Comparison of ENCODE assay signal across 1 cellular context in the genomic region with DNA sequence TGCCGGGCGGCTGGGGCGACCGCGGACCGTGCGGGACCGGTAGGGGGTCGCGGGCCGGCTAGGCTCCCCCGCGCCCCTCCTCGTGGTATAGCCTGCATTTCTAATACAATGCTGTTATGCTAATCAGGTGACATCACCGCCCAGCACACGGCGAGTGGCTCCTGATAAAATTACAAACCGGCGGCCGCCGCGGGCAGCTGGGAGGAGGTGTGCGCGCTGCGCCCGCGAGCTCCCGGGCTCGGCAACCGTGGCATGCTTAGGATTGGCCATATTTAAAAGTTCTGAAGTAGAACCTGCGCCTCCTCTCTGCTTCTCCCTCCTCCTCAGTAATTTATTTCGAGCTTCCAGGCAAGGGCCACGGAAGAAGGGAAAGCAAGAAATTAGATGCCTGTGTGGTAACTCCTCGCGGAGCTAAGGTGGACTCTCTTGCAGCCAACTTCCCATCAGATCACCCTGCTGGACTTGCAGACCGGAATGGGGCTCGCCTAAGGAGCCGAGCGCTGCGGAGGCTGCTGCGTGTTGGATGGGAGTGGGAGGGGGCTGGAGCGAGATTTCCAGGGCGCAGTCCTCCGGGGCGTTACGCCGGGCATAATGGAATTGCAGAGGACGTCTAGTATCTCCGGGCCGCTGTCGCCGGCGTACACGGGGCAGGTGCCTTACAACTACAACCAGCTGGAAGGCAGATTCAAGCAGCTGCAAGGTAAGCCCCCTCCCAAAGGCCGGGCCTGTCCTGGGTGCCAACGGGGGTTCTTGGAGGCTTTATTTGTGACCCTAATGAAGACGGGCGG.
TF ChIP-seq lines count a peak whose summit lies in the region.

No MANE protein-coding gene starts in this region.

TF ChIP-seq in K562, 482 proteins besides CTCF, POLR2A, EP300 and RAD21 (continued from another document and continues in another):
- TF ChIP-seq, protein P1, sequence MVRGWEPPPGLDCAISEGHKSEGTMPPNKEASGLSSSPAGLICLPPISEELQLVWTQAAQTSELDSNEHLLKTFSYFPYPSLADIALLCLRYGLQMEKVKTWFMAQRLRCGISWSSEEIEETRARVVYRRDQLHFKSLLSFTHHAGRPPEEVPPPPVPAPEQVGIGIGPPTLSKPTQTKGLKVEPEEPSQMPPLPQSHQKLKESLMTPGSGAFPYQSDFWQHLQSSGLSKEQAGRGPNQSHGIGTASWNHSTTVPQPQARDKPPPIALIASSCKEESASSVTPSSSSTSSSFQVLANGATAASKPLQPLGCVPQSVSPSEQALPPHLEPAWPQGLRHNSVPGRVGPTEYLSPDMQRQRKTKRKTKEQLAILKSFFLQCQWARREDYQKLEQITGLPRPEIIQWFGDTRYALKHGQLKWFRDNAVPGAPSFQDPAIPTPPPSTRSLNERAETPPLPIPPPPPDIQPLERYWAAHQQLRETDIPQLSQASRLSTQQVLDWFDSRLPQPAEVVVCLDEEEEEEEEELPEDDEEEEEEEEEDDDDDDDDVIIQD (CRISPR knock-in tag; IDR thresholded peaks at IDR 0.05), result no peak
- no peak for TF ChIP-seq CHD2 (IDR thresholded peaks at IDR 0.05; ENCODE audit: low read depth, low read length)
- TF ChIP-seq BCL6 (CRISPR knock-in tag; IDR thresholded peaks at IDR 0.05), result no peak
- TF ChIP-seq, protein P2, sequence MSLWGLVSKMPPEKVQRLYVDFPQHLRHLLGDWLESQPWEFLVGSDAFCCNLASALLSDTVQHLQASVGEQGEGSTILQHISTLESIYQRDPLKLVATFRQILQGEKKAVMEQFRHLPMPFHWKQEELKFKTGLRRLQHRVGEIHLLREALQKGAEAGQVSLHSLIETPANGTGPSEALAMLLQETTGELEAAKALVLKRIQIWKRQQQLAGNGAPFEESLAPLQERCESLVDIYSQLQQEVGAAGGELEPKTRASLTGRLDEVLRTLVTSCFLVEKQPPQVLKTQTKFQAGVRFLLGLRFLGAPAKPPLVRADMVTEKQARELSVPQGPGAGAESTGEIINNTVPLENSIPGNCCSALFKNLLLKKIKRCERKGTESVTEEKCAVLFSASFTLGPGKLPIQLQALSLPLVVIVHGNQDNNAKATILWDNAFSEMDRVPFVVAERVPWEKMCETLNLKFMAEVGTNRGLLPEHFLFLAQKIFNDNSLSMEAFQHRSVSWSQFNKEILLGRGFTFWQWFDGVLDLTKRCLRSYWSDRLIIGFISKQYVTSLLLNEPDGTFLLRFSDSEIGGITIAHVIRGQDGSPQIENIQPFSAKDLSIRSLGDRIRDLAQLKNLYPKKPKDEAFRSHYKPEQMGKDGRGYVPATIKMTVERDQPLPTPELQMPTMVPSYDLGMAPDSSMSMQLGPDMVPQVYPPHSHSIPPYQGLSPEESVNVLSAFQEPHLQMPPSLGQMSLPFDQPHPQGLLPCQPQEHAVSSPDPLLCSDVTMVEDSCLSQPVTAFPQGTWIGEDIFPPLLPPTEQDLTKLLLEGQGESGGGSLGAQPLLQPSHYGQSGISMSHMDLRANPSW (CRISPR knock-in tag; IDR thresholded peaks at IDR 0.05), result no peak
- no peak for TF ChIP-seq ZNF444 (CRISPR knock-in tag; IDR thresholded peaks at IDR 0.05)
- TF ChIP-seq ZFP36 (IDR thresholded peaks at IDR 0.05; ENCODE audit: low read depth, low read length, partially characterized antibody), result peak; percentile 59
- TF ChIP-seq, protein P3, sequence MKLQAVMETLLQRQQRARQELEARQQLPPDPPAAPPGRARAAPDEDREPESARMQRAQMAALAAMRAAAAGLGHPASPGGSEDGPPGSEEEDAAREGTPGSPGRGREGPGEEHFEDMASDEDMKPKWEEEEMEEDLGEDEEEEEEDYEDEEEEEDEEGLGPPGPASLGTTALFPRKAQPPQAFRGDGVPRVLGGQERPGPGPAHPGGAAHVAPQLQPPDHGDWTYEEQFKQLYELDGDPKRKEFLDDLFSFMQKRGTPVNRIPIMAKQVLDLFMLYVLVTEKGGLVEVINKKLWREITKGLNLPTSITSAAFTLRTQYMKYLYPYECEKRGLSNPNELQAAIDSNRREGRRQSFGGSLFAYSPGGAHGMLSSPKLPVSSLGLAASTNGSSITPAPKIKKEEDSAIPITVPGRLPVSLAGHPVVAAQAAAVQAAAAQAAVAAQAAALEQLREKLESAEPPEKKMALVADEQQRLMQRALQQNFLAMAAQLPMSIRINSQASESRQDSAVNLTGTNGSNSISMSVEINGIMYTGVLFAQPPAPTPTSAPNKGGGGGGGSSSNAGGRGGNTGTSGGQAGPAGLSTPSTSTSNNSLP (IDR thresholded peaks at IDR 0.05; ENCODE audit: borderline replicate concordance, low read depth, low read length), result no peak
- no peak for TF ChIP-seq ZNF121 (CRISPR knock-in tag; conservative IDR thresholded peaks at IDR 0.05)
- TF ChIP-seq GATAD2B (IDR thresholded peaks at IDR 0.05; ENCODE audit: borderline replicate concordance), result peak; percentile 82
- no peak for TF ChIP-seq POLR3G (IDR thresholded peaks at IDR 0.05; ENCODE audit: extremely low read depth, insufficient read length, insufficient replicate concordance)
- TF ChIP-seq, protein P4, sequence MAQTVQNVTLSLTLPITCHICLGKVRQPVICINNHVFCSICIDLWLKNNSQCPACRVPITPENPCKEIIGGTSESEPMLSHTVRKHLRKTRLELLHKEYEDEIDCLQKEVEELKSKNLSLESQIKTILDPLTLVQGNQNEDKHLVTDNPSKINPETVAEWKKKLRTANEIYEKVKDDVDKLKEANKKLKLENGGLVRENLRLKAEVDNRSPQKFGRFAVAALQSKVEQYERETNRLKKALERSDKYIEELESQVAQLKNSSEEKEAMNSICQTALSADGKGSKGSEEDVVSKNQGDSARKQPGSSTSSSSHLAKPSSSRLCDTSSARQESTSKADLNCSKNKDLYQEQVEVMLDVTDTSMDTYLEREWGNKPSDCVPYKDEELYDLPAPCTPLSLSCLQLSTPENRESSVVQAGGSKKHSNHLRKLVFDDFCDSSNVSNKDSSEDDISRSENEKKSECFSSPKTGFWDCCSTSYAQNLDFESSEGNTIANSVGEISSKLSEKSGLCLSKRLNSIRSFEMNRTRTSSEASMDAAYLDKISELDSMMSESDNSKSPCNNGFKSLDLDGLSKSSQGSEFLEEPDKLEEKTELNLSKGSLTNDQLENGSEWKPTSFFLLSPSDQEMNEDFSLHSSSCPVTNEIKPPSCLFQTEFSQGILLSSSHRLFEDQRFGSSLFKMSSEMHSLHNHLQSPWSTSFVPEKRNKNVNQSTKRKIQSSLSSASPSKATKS (CRISPR knock-in tag; IDR thresholded peaks at IDR 0.05), result no peak
- no peak for TF ChIP-seq TSC22D4 (tag; IDR thresholded peaks at IDR 0.05)
- TF ChIP-seq KAT2B (IDR thresholded peaks at IDR 0.05; ENCODE audit: low read depth, low read length), result no peak
- TF ChIP-seq, protein P5, sequence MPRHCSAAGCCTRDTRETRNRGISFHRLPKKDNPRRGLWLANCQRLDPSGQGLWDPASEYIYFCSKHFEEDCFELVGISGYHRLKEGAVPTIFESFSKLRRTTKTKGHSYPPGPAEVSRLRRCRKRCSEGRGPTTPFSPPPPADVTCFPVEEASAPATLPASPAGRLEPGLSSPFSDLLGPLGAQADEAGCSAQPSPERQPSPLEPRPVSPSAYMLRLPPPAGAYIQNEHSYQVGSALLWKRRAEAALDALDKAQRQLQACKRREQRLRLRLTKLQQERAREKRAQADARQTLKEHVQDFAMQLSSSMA (CRISPR knock-in tag; IDR thresholded peaks at IDR 0.05), result no peak
- no peak for TF ChIP-seq RCOR1 (IDR thresholded peaks at IDR 0.05; ENCODE audit: borderline replicate concordance in 1 of 2, low read depth in 2 of 2, low read length in 2 of 2)
- TF ChIP-seq, protein P6, sequence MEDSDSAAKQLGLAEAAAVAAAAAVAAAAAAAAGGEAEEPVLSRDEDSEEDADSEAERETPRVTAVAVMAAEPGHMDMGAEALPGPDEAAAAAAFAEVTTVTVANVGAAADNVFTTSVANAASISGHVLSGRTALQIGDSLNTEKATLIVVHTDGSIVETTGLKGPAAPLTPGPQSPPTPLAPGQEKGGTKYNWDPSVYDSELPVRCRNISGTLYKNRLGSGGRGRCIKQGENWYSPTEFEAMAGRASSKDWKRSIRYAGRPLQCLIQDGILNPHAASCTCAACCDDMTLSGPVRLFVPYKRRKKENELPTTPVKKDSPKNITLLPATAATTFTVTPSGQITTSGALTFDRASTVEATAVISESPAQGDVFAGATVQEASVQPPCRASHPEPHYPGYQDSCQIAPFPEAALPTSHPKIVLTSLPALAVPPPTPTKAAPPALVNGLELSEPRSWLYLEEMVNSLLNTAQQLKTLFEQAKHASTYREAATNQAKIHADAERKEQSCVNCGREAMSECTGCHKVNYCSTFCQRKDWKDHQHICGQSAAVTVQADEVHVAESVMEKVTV (CRISPR knock-in tag; IDR thresholded peaks at IDR 0.05), result no peak
- no peak for TF ChIP-seq PHTF2 (CRISPR knock-in tag; IDR thresholded peaks at IDR 0.05)
- TF ChIP-seq MAFF (IDR thresholded peaks at IDR 0.05; ENCODE audit: low read length), result no peak
- no peak; the same call in 1 of the 2 replicates for TF ChIP-seq MYC (IDR thresholded peaks at IDR 0.05; ENCODE audit: low read depth, low read length)
- TF ChIP-seq MYC (CRISPR knock-in tag; IDR thresholded peaks at IDR 0.05; ENCODE audit: borderline replicate concordance, low read depth), result peak; percentile 47; the same call in 1 of the 2 replicates
- TF ChIP-seq PTTG1 (tag; IDR thresholded peaks at IDR 0.05; ENCODE audit: low read depth), result no peak
- TF ChIP-seq ZNF583 (CRISPR knock-in tag; IDR thresholded peaks at IDR 0.05), result no peak
- TF ChIP-seq ZNF408 (CRISPR knock-in tag; IDR thresholded peaks at IDR 0.05; ENCODE audit: low read depth), result no peak
- TF ChIP-seq GABPB1 (CRISPR knock-in tag; IDR thresholded peaks at IDR 0.05), result peak; percentile 64
- TF ChIP-seq, protein P7, sequence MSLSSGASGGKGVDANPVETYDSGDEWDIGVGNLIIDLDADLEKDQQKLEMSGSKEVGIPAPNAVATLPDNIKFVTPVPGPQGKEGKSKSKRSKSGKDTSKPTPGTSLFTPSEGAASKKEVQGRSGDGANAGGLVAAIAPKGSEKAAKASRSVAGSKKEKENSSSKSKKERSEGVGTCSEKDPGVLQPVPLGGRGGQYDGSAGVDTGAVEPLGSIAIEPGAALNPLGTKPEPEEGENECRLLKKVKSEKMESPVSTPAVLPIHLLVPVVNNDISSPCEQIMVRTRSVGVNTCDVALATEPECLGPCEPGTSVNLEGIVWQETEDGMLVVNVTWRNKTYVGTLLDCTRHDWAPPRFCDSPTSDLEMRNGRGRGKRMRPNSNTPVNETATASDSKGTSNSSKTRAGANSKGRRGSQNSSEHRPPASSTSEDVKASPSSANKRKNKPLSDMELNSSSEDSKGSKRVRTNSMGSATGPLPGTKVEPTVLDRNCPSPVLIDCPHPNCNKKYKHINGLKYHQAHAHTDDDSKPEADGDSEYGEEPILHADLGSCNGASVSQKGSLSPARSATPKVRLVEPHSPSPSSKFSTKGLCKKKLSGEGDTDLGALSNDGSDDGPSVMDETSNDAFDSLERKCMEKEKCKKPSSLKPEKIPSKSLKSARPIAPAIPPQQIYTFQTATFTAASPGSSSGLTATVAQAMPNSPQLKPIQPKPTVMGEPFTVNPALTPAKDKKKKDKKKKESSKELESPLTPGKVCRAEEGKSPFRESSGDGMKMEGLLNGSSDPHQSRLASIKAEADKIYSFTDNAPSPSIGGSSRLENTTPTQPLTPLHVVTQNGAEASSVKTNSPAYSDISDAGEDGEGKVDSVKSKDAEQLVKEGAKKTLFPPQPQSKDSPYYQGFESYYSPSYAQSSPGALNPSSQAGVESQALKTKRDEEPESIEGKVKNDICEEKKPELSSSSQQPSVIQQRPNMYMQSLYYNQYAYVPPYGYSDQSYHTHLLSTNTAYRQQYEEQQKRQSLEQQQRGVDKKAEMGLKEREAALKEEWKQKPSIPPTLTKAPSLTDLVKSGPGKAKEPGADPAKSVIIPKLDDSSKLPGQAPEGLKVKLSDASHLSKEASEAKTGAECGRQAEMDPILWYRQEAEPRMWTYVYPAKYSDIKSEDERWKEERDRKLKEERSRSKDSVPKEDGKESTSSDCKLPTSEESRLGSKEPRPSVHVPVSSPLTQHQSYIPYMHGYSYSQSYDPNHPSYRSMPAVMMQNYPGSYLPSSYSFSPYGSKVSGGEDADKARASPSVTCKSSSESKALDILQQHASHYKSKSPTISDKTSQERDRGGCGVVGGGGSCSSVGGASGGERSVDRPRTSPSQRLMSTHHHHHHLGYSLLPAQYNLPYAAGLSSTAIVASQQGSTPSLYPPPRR (CRISPR knock-in tag; IDR thresholded peaks at IDR 0.05; ENCODE audit: borderline replicate concordance), result no peak
- TF ChIP-seq LEF1 (IDR thresholded peaks at IDR 0.05), result peak; percentile 13; the same call in 1 of the 2 replicates
- no peak for TF ChIP-seq ZNF274 (IDR thresholded peaks at IDR 0.05; ENCODE audit: borderline replicate concordance, low read depth, low read length)
- no peak for TF ChIP-seq STAT5B (CRISPR knock-in tag; IDR thresholded peaks at IDR 0.05)
- no peak for TF ChIP-seq SRSF1 (IDR thresholded peaks at IDR 0.05; ENCODE audit: low read depth, low read length)
- TF ChIP-seq ELF2 (CRISPR knock-in tag; IDR thresholded peaks at IDR 0.05), result peak; percentile 32; the same call in 1 of the 2 replicates
- TF ChIP-seq, protein P8, sequence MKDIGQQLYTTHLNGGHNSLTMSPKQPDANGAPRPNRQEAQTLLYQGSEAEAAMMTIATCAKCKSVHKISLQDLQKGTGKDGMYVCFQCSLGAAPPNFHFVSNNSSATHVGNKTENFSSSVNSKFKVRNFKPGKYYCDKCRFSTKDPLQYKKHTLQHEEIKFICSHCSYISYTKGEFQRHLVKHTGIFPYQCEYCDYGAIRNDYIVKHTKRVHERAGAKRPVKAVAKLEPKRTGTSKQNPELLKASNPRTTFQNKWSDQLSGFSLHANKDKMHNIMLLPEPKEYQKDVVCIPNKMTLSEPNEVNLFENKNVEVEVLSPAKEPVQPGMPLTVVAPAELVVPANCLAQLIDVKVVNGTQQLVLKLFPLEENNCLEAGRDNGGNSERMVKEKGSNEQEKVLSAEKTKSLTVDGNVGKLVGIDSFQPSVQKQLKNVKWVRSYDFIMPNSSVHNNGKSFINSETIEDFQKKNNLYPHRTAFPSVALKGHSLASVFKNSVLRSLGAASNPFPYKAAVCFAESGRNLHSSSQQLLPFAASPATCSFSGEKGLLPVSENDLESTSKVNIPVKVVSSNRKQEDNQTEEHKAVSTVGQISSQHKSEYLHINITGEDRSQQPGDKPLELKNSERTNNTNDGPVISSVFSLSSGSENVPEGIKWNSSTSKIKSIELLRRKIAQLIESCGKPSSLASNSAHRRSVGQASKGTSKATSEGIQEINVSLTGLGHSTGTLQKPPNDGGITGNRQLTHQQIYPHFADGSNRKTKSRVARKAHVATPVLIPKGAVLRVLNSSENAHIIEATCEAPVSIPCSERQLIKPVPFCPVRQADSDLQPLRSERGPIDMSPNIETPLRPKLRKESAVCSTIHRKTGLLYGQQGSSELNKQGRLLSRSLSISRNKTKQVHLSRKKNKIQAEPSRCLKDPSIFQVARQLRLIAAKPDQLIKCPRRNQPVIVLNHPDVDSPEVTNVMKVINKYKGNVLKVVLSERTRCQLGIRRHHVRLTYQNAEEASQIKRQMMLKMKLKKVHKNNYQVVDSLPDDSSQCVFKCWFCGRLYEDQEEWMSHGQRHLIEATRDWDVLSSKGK (CRISPR knock-in tag; IDR thresholded peaks at IDR 0.05), result no peak
- TF ChIP-seq, protein P9, sequence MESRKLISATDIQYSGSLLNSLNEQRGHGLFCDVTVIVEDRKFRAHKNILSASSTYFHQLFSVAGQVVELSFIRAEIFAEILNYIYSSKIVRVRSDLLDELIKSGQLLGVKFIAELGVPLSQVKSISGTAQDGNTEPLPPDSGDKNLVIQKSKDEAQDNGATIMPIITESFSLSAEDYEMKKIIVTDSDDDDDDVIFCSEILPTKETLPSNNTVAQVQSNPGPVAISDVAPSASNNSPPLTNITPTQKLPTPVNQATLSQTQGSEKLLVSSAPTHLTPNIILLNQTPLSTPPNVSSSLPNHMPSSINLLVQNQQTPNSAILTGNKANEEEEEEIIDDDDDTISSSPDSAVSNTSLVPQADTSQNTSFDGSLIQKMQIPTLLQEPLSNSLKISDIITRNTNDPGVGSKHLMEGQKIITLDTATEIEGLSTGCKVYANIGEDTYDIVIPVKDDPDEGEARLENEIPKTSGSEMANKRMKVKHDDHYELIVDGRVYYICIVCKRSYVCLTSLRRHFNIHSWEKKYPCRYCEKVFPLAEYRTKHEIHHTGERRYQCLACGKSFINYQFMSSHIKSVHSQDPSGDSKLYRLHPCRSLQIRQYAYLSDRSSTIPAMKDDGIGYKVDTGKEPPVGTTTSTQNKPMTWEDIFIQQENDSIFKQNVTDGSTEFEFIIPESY (CRISPR knock-in tag; IDR thresholded peaks at IDR 0.05), result 0 out of 2 replicates have a peak, but pooled peaks have one; percentile 30
